In the genomic region with DNA sequence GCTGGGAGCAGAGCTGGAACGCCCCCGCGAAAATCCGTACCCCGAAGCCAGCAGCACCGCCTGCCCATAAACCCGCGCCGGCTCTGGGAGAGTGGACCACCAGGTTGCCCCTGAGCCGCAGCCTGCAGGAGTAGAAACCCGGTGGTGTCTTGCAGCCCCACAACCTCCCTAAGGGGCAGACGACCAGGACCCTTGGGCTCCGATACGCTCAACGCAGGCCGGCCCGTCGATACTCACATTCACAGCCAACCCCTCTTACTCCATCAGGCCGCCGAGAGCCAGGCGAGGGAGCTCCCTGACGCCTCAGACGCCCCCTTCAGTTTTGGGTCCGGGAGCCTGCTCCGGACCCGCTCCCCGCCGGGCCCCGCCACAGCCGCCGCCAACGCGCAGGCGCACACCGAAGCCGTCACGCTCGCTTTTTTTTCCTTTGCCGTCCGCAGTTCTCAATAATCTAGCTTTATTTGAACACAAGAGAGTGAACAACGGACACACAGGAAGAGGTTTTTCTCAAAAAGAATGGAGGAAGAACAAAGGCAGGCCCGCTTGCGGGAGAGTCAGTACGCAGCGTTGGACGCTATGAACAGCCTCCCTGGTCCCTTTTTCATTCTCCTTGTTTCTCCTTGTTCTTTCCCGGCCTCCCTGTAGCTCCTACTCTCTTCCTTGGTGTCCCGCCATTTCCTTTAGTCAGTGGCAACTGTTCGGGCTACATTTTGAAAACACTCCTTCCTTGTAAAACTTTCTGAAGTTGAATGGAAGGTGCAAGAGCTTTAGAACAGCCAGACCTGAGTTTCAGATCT, we compare ENCODE assay signal across 1 cellular context.
TF ChIP-seq lines count a peak whose summit lies in the region.

Gene ZNF106, minus strand, starts transcription at position 399 of the 797 bp plus-strand sequence. CDS start 18,852 bp downstream, outside the sequence.

TF ChIP-seq in HepG2, 621 proteins besides CTCF, POLR2A, EP300 and RAD21 (continued from another document and continues in another):
- TF ChIP-seq BCL3 (CRISPR knock-in tag; IDR thresholded peaks at IDR 0.05), result peak; percentile 82; the same call in 1 of the 2 replicates
- peak; percentile 62; the same call in 1 of the 2 replicates for TF ChIP-seq ZNF740 (CRISPR knock-in tag; IDR thresholded peaks at IDR 0.05)
- TF ChIP-seq ZNF883 (CRISPR knock-in tag; IDR thresholded peaks at IDR 0.05; ENCODE audit: not compliant biosample characterization), result peak; percentile 62
- peak; percentile 78 for TF ChIP-seq MEIS2 (CRISPR knock-in tag; IDR thresholded peaks at IDR 0.05)
- 0 out of 2 replicates have a peak, but pooled peaks have one; percentile 78 for TF ChIP-seq SMYD3 (CRISPR knock-in tag; IDR thresholded peaks at IDR 0.05)
- TF ChIP-seq SOX5 (CRISPR knock-in tag; IDR thresholded peaks at IDR 0.05; ENCODE audit: borderline replicate concordance), result peak; percentile 71
- no peak for TF ChIP-seq EHMT2 (IDR thresholded peaks at IDR 0.05; ENCODE audit: borderline replicate concordance, low read depth, low read length)
- TF ChIP-seq, protein P1, sequence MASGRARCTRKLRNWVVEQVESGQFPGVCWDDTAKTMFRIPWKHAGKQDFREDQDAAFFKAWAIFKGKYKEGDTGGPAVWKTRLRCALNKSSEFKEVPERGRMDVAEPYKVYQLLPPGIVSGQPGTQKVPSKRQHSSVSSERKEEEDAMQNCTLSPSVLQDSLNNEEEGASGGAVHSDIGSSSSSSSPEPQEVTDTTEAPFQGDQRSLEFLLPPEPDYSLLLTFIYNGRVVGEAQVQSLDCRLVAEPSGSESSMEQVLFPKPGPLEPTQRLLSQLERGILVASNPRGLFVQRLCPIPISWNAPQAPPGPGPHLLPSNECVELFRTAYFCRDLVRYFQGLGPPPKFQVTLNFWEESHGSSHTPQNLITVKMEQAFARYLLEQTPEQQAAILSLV (CRISPR knock-in tag; IDR thresholded peaks at IDR 0.05; ENCODE audit: borderline replicate concordance), result peak; percentile 62; the same call in 1 of the 2 replicates
- TF ChIP-seq CEBPG (CRISPR knock-in tag; IDR thresholded peaks at IDR 0.05), result no peak
- peak; percentile 77; the same call in 1 of the 2 replicates for TF ChIP-seq KDM3A (CRISPR knock-in tag; IDR thresholded peaks at IDR 0.05; ENCODE audit: low read depth)
- peak; percentile 72 for TF ChIP-seq CCAR2 (optimal IDR thresholded peaks at IDR 0.05; ENCODE audit: low read depth, low read length)
- TF ChIP-seq ZNF607 (CRISPR knock-in tag; IDR thresholded peaks at IDR 0.05; ENCODE audit: borderline replicate concordance), result 0 out of 2 replicates have a peak, but pooled peaks have one; percentile 28
- no peak; the same call in 1 of the 2 replicates for TF ChIP-seq ZNF749 (CRISPR knock-in tag; IDR thresholded peaks at IDR 0.05; ENCODE audit: borderline replicate concordance)
- peak; percentile 59; the same call in 1 of the 2 replicates for TF ChIP-seq ZNF230 (CRISPR knock-in tag; IDR thresholded peaks at IDR 0.05)
- TF ChIP-seq PHF21A (CRISPR knock-in tag; IDR thresholded peaks at IDR 0.05), result peak; percentile 78
- TF ChIP-seq NFKB2 (CRISPR knock-in tag; IDR thresholded peaks at IDR 0.05; ENCODE audit: borderline replicate concordance), result peak; percentile 71; the same call in 1 of the 2 replicates
- no peak; the same call in 1 of the 2 replicates for TF ChIP-seq PBX2 (CRISPR knock-in tag; IDR thresholded peaks at IDR 0.05)
- TF ChIP-seq GATAD2A (CRISPR knock-in tag; IDR thresholded peaks at IDR 0.05), result peak; percentile 56; the same call in 1 of the 2 replicates
- TF ChIP-seq FOXK2 (IDR thresholded peaks at IDR 0.05), result no peak
- peak; percentile 59; the same call in 1 of the 2 replicates for TF ChIP-seq HOXD1 (CRISPR knock-in tag; IDR thresholded peaks at IDR 0.05)
- TF ChIP-seq ZNF547 (CRISPR knock-in tag; IDR thresholded peaks at IDR 0.05), result peak; percentile 80
- TF ChIP-seq ZNF775 (CRISPR knock-in tag; IDR thresholded peaks at IDR 0.05; ENCODE audit: borderline replicate concordance), result no peak
- TF ChIP-seq ZNF264 (CRISPR knock-in tag; IDR thresholded peaks at IDR 0.05), result peak; percentile 84; the same call in 1 of the 2 replicates
- TF ChIP-seq, protein P2, sequence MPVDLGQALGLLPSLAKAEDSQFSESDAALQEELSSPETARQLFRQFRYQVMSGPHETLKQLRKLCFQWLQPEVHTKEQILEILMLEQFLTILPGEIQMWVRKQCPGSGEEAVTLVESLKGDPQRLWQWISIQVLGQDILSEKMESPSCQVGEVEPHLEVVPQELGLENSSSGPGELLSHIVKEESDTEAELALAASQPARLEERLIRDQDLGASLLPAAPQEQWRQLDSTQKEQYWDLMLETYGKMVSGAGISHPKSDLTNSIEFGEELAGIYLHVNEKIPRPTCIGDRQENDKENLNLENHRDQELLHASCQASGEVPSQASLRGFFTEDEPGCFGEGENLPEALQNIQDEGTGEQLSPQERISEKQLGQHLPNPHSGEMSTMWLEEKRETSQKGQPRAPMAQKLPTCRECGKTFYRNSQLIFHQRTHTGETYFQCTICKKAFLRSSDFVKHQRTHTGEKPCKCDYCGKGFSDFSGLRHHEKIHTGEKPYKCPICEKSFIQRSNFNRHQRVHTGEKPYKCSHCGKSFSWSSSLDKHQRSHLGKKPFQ (CRISPR knock-in tag; IDR thresholded peaks at IDR 0.05; ENCODE audit: insufficient replicate concordance), result no peak
- peak; percentile 76 for TF ChIP-seq E2F1 (CRISPR knock-in tag; IDR thresholded peaks at IDR 0.05)
- peak; percentile 23; the same call in 1 of the 2 replicates for TF ChIP-seq ZNF136 (CRISPR knock-in tag; IDR thresholded peaks at IDR 0.05; ENCODE audit: low read depth)
- TF ChIP-seq BRF2 (CRISPR knock-in tag; IDR thresholded peaks at IDR 0.05), result no peak; the same call in 1 of the 2 replicates
- peak; percentile 90 for TF ChIP-seq ZSCAN31 (CRISPR knock-in tag; IDR thresholded peaks at IDR 0.05; ENCODE audit: low read depth)
- peak; percentile 79; the same call in 1 of the 2 replicates for TF ChIP-seq YEATS4 (CRISPR knock-in tag; IDR thresholded peaks at IDR 0.05; ENCODE audit: borderline replicate concordance)
- no peak for TF ChIP-seq ZNF280B (CRISPR knock-in tag; IDR thresholded peaks at IDR 0.05; ENCODE audit: borderline replicate concordance)
- no peak for TF ChIP-seq CEBPB (IDR thresholded peaks at IDR 0.05; ENCODE audit: borderline replicate concordance, low read depth, low read length)
- peak; percentile 61 for TF ChIP-seq IKZF4 (CRISPR knock-in tag; IDR thresholded peaks at IDR 0.05; ENCODE audit: borderline replicate concordance, low read depth, not compliant biosample characterization)
- TF ChIP-seq MAF1 (CRISPR knock-in tag; IDR thresholded peaks at IDR 0.05; ENCODE audit: borderline replicate concordance), result 0 out of 2 replicates have a peak, but pooled peaks have one; percentile 32
- no peak for TF ChIP-seq MAFF (IDR thresholded peaks at IDR 0.05; ENCODE audit: low read depth, low read length)
- TF ChIP-seq SSRP1 (CRISPR knock-in tag; IDR thresholded peaks at IDR 0.05), result no peak
- TF ChIP-seq ZSCAN20 (CRISPR knock-in tag; IDR thresholded peaks at IDR 0.05; ENCODE audit: borderline replicate concordance), result no peak; the same call in 1 of the 2 replicates
- no peak for TF ChIP-seq ZNF180 (CRISPR knock-in tag; IDR thresholded peaks at IDR 0.05; ENCODE audit: borderline replicate concordance, low read depth)
- TF ChIP-seq ZNF160 (CRISPR knock-in tag; IDR thresholded peaks at IDR 0.05), result peak; percentile 83; the same call in 1 of the 2 replicates
- no peak for TF ChIP-seq CBFB (CRISPR knock-in tag; IDR thresholded peaks at IDR 0.05)
- TF ChIP-seq KLF15 (CRISPR knock-in tag; IDR thresholded peaks at IDR 0.05; ENCODE audit: borderline replicate concordance), result no peak; the same call in 1 of the 2 replicates
- peak; percentile 88 for TF ChIP-seq ZKSCAN1 (IDR thresholded peaks at IDR 0.05; ENCODE audit: low read length)
- TF ChIP-seq NFIC (IDR thresholded peaks at IDR 0.05; ENCODE audit: low read length), result 0 out of 2 replicates have a peak, but pooled peaks have one; percentile 59
- peak; percentile 89 for TF ChIP-seq MED8 (CRISPR knock-in tag; IDR thresholded peaks at IDR 0.05; ENCODE audit: insufficient replicate concordance)
- 0 out of 2 replicates have a peak, but pooled peaks have one; percentile 82 for TF ChIP-seq ZFP1 (CRISPR knock-in tag; IDR thresholded peaks at IDR 0.05)
- peak; percentile 55 for TF ChIP-seq ZBTB38 (CRISPR knock-in tag; IDR thresholded peaks at IDR 0.05)
- TF ChIP-seq ZNF326 (CRISPR knock-in tag; IDR thresholded peaks at IDR 0.05; ENCODE audit: borderline replicate concordance), result no peak
- TF ChIP-seq ZNF335 (CRISPR knock-in tag; IDR thresholded peaks at IDR 0.05), result no peak
- no peak; the same call in 1 of the 2 replicates for TF ChIP-seq ARID2 (CRISPR knock-in tag; IDR thresholded peaks at IDR 0.05; ENCODE audit: borderline replicate concordance)
- TF ChIP-seq, protein P3, sequence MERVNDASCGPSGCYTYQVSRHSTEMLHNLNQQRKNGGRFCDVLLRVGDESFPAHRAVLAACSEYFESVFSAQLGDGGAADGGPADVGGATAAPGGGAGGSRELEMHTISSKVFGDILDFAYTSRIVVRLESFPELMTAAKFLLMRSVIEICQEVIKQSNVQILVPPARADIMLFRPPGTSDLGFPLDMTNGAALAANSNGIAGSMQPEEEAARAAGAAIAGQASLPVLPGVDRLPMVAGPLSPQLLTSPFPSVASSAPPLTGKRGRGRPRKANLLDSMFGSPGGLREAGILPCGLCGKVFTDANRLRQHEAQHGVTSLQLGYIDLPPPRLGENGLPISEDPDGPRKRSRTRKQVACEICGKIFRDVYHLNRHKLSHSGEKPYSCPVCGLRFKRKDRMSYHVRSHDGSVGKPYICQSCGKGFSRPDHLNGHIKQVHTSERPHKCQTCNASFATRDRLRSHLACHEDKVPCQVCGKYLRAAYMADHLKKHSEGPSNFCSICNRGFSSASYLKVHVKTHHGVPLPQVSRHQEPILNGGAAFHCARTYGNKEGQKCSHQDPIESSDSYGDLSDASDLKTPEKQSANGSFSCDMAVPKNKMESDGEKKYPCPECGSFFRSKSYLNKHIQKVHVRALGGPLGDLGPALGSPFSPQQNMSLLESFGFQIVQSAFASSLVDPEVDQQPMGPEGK (CRISPR knock-in tag; IDR thresholded peaks at IDR 0.05), result peak; percentile 21; the same call in 1 of the 2 replicates
- TF ChIP-seq, protein P4, sequence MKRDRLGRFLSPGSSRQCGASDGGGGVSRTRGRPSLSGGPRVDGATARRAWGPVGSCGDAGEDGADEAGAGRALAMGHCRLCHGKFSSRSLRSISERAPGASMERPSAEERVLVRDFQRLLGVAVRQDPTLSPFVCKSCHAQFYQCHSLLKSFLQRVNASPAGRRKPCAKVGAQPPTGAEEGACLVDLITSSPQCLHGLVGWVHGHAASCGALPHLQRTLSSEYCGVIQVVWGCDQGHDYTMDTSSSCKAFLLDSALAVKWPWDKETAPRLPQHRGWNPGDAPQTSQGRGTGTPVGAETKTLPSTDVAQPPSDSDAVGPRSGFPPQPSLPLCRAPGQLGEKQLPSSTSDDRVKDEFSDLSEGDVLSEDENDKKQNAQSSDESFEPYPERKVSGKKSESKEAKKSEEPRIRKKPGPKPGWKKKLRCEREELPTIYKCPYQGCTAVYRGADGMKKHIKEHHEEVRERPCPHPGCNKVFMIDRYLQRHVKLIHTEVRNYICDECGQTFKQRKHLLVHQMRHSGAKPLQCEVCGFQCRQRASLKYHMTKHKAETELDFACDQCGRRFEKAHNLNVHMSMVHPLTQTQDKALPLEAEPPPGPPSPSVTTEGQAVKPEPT (CRISPR knock-in tag; IDR thresholded peaks at IDR 0.05; ENCODE audit: low read depth), result no peak
